1 cellular context compared by ENCODE assay signal in the genomic region with DNA sequence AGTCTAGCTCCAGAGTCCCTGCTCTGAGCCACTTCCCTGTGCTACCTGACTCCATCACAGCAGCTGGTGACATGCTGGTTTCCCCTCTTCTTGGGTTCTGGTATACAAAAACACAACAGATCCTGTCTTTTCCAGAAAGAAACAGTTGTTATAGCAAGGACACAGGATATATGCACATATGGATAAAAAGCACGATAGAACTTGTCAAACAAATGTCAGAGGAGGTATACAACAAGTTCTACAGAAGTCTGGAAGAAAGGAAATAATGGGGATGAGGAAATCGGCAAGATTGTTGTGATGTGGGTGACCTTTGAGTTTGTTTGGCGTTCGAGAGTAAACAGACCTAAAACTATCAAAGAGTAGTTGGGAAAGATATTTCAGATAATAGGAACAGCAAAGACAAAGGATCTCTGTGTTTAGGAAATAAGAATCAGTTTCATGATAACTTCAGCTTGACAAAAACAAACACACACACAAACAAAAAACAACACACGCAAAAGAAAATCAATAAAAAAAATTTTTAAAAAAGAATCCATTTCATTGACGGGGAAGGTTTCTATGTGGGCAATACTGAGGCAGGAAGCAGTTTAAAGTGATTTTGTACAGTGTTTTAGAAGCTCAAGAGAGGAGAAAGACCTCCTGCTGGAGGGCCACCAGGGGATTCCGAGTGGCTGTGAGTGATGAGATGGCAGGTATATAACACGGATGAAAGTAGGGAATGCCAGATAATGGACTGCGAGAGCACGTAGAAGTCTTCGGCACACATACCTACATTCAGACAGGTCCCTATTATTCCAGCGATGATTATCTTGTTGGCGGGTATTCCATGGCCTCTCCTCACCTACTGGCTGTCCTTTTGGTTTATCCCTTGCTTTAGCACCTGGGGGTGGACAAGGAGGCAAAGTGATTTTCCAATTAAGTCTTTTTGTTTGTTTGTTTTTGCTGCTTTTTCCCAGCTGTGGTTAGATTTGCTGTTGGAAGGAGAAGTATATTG.
TF ChIP-seq lines count a peak whose summit lies in the region.

No MANE protein-coding gene starts in this region.

TF ChIP-seq in HepG2, 621 proteins besides CTCF, POLR2A, EP300 and RAD21 (continued from another document and continues in another):
- TF ChIP-seq, protein P1, sequence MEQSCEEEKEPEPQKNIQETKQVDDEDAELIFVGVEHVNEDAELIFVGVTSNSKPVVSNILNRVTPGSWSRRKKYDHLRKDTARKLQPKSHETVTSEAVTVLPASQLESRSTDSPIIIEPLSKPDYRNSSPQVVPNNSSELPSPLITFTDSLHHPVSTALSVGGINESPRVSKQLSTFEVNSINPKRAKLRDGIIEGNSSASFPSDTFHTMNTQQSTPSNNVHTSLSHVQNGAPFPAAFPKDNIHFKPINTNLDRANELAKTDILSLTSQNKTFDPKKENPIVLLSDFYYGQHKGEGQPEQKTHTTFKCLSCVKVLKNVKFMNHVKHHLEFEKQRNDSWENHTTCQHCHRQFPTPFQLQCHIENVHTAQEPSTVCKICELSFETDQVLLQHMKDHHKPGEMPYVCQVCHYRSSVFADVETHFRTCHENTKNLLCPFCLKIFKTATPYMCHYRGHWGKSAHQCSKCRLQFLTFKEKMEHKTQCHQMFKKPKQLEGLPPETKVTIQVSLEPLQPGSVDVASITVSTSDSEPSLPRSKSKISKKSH (CRISPR knock-in tag; IDR thresholded peaks at IDR 0.05; ENCODE audit: borderline replicate concordance) = no peak
- no peak for TF ChIP-seq ISX (CRISPR knock-in tag; conservative IDR thresholded peaks at IDR 0.05)
- peak; percentile 49; the same call in 1 of the 2 replicates for TF ChIP-seq ZNF264 (CRISPR knock-in tag; IDR thresholded peaks at IDR 0.05)
- no peak for TF ChIP-seq PCBP2 (optimal IDR thresholded peaks at IDR 0.05; ENCODE audit: low read depth, low read length, poor library complexity, severe bottlenecking)
- TF ChIP-seq REXO4 (CRISPR knock-in tag; IDR thresholded peaks at IDR 0.05; ENCODE audit: borderline replicate concordance) = no peak
- TF ChIP-seq, protein P2, sequence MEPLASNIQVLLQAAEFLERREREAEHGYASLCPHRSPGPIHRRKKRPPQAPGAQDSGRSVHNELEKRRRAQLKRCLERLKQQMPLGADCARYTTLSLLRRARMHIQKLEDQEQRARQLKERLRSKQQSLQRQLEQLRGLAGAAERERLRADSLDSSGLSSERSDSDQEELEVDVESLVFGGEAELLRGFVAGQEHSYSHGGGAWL (CRISPR knock-in tag; IDR thresholded peaks at IDR 0.05) = no peak
- no peak; the same call in 1 of the 2 replicates for TF ChIP-seq ZFX (CRISPR knock-in tag; IDR thresholded peaks at IDR 0.05; ENCODE audit: low read depth)
- TF ChIP-seq, protein P3, sequence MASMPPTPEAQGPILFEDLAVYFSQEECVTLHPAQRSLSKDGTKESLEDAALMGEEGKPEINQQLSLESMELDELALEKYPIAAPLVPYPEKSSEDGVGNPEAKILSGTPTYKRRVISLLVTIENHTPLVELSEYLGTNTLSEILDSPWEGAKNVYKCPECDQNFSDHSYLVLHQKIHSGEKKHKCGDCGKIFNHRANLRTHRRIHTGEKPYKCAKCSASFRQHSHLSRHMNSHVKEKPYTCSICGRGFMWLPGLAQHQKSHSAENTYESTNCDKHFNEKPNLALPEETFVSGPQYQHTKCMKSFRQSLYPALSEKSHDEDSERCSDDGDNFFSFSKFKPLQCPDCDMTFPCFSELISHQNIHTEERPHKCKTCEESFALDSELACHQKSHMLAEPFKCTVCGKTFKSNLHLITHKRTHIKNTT (CRISPR knock-in tag; IDR thresholded peaks at IDR 0.05) = no peak
- TF ChIP-seq, protein P4, sequence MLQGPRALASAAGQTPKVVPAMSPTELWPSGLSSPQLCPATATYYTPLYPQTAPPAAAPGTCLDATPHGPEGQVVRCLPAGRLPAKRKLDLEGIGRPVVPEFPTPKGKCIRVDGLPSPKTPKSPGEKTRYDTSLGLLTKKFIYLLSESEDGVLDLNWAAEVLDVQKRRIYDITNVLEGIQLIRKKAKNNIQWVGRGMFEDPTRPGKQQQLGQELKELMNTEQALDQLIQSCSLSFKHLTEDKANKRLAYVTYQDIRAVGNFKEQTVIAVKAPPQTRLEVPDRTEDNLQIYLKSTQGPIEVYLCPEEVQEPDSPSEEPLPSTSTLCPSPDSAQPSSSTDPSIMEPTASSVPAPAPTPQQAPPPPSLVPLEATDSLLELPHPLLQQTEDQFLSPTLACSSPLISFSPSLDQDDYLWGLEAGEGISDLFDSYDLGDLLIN (CRISPR knock-in tag; IDR thresholded peaks at IDR 0.05; ENCODE audit: borderline replicate concordance) = no peak
- no peak for TF ChIP-seq SRSF4 (IDR thresholded peaks at IDR 0.05; ENCODE audit: low read depth, low read length, poor library complexity, severe bottlenecking)
- TF ChIP-seq IKZF4 (CRISPR knock-in tag; IDR thresholded peaks at IDR 0.05; ENCODE audit: borderline replicate concordance, low read depth, not compliant biosample characterization) = no peak
- TF ChIP-seq, protein P5, sequence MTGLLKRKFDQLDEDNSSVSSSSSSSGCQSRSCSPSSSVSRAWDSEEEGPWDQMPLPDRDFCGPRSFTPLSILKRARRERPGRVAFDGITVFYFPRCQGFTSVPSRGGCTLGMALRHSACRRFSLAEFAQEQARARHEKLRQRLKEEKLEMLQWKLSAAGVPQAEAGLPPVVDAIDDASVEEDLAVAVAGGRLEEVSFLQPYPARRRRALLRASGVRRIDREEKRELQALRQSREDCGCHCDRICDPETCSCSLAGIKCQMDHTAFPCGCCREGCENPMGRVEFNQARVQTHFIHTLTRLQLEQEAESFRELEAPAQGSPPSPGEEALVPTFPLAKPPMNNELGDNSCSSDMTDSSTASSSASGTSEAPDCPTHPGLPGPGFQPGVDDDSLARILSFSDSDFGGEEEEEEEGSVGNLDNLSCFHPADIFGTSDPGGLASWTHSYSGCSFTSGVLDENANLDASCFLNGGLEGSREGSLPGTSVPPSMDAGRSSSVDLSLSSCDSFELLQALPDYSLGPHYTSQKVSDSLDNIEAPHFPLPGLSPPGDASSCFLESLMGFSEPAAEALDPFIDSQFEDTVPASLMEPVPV (CRISPR knock-in tag; IDR thresholded peaks at IDR 0.05) = peak; percentile 42; the same call in 1 of the 2 replicates
- peak; percentile 89 for TF ChIP-seq GFI1 (CRISPR knock-in tag; IDR thresholded peaks at IDR 0.05; ENCODE audit: borderline replicate concordance)
- TF ChIP-seq JARID2 (CRISPR knock-in tag; IDR thresholded peaks at IDR 0.05; ENCODE audit: insufficient replicate concordance) = peak; percentile 37
- TF ChIP-seq, protein P6, sequence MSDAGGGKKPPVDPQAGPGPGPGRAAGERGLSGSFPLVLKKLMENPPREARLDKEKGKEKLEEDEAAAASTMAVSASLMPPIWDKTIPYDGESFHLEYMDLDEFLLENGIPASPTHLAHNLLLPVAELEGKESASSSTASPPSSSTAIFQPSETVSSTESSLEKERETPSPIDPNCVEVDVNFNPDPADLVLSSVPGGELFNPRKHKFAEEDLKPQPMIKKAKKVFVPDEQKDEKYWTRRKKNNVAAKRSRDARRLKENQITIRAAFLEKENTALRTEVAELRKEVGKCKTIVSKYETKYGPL (CRISPR knock-in tag; IDR thresholded peaks at IDR 0.05) = no peak
- TF ChIP-seq, protein P7, sequence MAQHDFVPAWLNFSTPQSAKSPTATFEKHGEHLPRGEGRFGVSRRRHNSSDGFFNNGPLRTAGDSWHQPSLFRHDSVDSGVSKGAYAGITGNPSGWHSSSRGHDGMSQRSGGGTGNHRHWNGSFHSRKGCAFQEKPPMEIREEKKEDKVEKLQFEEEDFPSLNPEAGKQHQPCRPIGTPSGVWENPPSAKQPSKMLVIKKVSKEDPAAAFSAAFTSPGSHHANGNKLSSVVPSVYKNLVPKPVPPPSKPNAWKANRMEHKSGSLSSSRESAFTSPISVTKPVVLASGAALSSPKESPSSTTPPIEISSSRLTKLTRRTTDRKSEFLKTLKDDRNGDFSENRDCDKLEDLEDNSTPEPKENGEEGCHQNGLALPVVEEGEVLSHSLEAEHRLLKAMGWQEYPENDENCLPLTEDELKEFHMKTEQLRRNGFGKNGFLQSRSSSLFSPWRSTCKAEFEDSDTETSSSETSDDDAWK (CRISPR knock-in tag; IDR thresholded peaks at IDR 0.05) = no peak
- TF ChIP-seq HES4 (CRISPR knock-in tag; IDR thresholded peaks at IDR 0.05; ENCODE audit: borderline replicate concordance) = no peak
- TF ChIP-seq ZSCAN12 (CRISPR knock-in tag; IDR thresholded peaks at IDR 0.05) = no peak
- peak; percentile 82 for TF ChIP-seq DPF2 (CRISPR knock-in tag; IDR thresholded peaks at IDR 0.05; ENCODE audit: borderline replicate concordance, low read depth)
- no peak for TF ChIP-seq GTF3A (CRISPR knock-in tag; conservative IDR thresholded peaks at IDR 0.05)
- TF ChIP-seq KLF11 (CRISPR knock-in tag; IDR thresholded peaks at IDR 0.05) = no peak; the same call in 1 of the 2 replicates
- no peak for TF ChIP-seq ZFYVE20 (CRISPR knock-in tag; IDR thresholded peaks at IDR 0.05; ENCODE audit: borderline replicate concordance, low read depth)
- no peak for TF ChIP-seq SRSF9 (IDR thresholded peaks at IDR 0.05; ENCODE audit: borderline replicate concordance, insufficient read depth, low read depth, low read length, poor library complexity, severe bottlenecking)
- TF ChIP-seq, protein P8, sequence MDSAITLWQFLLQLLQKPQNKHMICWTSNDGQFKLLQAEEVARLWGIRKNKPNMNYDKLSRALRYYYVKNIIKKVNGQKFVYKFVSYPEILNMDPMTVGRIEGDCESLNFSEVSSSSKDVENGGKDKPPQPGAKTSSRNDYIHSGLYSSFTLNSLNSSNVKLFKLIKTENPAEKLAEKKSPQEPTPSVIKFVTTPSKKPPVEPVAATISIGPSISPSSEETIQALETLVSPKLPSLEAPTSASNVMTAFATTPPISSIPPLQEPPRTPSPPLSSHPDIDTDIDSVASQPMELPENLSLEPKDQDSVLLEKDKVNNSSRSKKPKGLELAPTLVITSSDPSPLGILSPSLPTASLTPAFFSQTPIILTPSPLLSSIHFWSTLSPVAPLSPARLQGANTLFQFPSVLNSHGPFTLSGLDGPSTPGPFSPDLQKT (CRISPR knock-in tag; IDR thresholded peaks at IDR 0.05; ENCODE audit: borderline replicate concordance) = no peak
- TF ChIP-seq MTF1 (CRISPR knock-in tag; IDR thresholded peaks at IDR 0.05) = no peak
- no peak for TF ChIP-seq JDP2 (CRISPR knock-in tag; IDR thresholded peaks at IDR 0.05; ENCODE audit: borderline replicate concordance)
- TF ChIP-seq ZNF569 (CRISPR knock-in tag; IDR thresholded peaks at IDR 0.05; ENCODE audit: borderline replicate concordance) = 0 out of 2 replicates have a peak, but pooled peaks have one; percentile 5
- no peak for TF ChIP-seq SCMH1 (CRISPR knock-in tag; IDR thresholded peaks at IDR 0.05; ENCODE audit: borderline replicate concordance)
- TF ChIP-seq ZZZ3 (CRISPR knock-in tag; IDR thresholded peaks at IDR 0.05; ENCODE audit: borderline replicate concordance) = no peak
- TF ChIP-seq ZNF670 (CRISPR knock-in tag; IDR thresholded peaks at IDR 0.05; ENCODE audit: borderline replicate concordance) = no peak
- no peak for TF ChIP-seq PHB2 (IDR thresholded peaks at IDR 0.05; ENCODE audit: partially characterized antibody)
- TF ChIP-seq SRSF1 (optimal IDR thresholded peaks at IDR 0.05; ENCODE audit: low read depth, low read length) = no peak
- TF ChIP-seq SUZ12 (IDR thresholded peaks at IDR 0.05; ENCODE audit: low read depth, low read length) = no peak
- peak; percentile 66; the same call in 1 of the 2 replicates for TF ChIP-seq SIX1 (CRISPR knock-in tag; IDR thresholded peaks at IDR 0.05; ENCODE audit: borderline replicate concordance)
- peak; percentile 64; the same call in 1 of the 2 replicates for TF ChIP-seq ZNF614 (CRISPR knock-in tag; IDR thresholded peaks at IDR 0.05; ENCODE audit: borderline replicate concordance)
- TF ChIP-seq, protein P9, sequence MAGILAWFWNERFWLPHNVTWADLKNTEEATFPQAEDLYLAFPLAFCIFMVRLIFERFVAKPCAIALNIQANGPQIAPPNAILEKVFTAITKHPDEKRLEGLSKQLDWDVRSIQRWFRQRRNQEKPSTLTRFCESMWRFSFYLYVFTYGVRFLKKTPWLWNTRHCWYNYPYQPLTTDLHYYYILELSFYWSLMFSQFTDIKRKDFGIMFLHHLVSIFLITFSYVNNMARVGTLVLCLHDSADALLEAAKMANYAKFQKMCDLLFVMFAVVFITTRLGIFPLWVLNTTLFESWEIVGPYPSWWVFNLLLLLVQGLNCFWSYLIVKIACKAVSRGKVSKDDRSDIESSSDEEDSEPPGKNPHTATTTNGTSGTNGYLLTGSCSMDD (CRISPR knock-in tag; IDR thresholded peaks at IDR 0.05) = no peak
- no peak for TF ChIP-seq TBP (CRISPR knock-in tag; IDR thresholded peaks at IDR 0.05)
- peak; percentile 88 for TF ChIP-seq FOXK2 (IDR thresholded peaks at IDR 0.05)
- no peak for TF ChIP-seq ZNF616 (CRISPR knock-in tag; IDR thresholded peaks at IDR 0.05; ENCODE audit: low read depth)
- no peak for TF ChIP-seq CHD2 (IDR thresholded peaks at IDR 0.05; ENCODE audit: low read depth, low read length)
- peak; percentile 47; the same call in 1 of the 2 replicates for TF ChIP-seq HOXA3 (CRISPR knock-in tag; IDR thresholded peaks at IDR 0.05)
- TF ChIP-seq, protein P10, sequence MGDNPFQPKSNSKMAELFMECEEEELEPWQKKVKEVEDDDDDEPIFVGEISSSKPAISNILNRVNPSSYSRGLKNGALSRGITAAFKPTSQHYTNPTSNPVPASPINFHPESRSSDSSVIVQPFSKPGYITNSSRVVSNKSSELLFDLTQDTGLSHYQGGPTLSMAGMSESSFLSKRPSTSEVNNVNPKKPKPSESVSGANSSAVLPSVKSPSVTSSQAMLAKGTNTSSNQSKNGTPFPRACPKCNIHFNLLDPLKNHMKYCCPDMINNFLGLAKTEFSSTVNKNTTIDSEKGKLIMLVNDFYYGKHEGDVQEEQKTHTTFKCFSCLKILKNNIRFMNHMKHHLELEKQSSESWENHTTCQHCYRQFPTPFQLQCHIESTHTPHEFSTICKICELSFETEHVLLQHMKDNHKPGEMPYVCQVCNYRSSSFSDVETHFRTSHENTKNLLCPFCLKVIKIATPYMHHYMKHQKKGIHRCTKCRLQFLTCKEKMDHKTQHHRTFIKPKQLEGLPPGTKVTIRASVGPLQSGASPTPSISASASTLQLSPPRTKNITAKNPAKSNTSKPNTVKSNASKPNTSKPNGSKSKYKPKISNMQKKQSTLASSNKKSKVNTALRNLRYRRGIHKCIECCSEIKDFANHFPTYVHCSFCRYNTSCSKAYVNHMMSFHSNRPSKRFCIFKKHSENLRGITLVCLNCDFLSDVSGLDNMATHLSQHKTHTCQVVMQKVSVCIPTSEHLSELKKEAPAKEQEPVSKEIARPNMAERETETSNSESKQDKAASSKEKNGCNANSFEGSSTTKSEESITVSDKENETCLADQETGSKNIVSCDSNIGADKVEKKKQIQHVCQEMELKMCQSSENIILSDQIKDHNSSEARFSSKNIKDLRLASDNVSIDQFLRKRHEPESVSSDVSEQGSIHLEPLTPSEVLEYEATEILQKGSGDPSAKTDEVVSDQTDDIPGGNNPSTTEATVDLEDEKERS (CRISPR knock-in tag; IDR thresholded peaks at IDR 0.05) = peak; percentile 73; the same call in 1 of the 2 replicates
- TF ChIP-seq KLF15 (CRISPR knock-in tag; IDR thresholded peaks at IDR 0.05; ENCODE audit: borderline replicate concordance) = no peak
- peak; percentile 70 for TF ChIP-seq HOXA5 (CRISPR knock-in tag; IDR thresholded peaks at IDR 0.05)
- TF ChIP-seq, protein P11, sequence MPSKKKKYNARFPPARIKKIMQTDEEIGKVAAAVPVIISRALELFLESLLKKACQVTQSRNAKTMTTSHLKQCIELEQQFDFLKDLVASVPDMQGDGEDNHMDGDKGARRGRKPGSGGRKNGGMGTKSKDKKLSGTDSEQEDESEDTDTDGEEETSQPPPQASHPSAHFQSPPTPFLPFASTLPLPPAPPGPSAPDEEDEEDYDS (CRISPR knock-in tag; IDR thresholded peaks at IDR 0.05) = peak; percentile 79
- no peak; the same call in 1 of the 2 replicates for TF ChIP-seq TAF1 (CRISPR knock-in tag; IDR thresholded peaks at IDR 0.05)
- TF ChIP-seq CEBPB (IDR thresholded peaks at IDR 0.05; ENCODE audit: borderline replicate concordance, low read depth, low read length) = peak; percentile 90
- peak; percentile 89; the same call in 1 of the 2 replicates for TF ChIP-seq SSRP1 (CRISPR knock-in tag; IDR thresholded peaks at IDR 0.05)
- no peak for TF ChIP-seq ZNF570 (CRISPR knock-in tag; IDR thresholded peaks at IDR 0.05; ENCODE audit: borderline replicate concordance)
